In genomic region chr15:29821416-29822099, GRCh38 we compare ENCODE assay signal across 8 cellular contexts. TPM values are rescaled to one million over a fixed set of nuclear protein-coding genes. Genes with fewer than 3 reads are reported as not detected.
A peak's percentile ranks its signal among the peaks of the same experiment; 100 is the strongest.
DNase-seq lines count a peak whose midpoint lies in the region; ATAC-seq and TF ChIP-seq lines count a peak whose summit lies in the region.

No MANE protein-coding gene starts in this region.

- peak; percentile 35 for DNase-seq in NCI-H2029 (lab: John Stamatoyannopoulos, UW)
- no peak for DNase-seq in NCI-H2029 treated with DMSO at 0.1 percent for 48 hours (lab: John Stamatoyannopoulos, UW)
- DNase-seq in SK-MEL-5 (ENCODE audit: low read depth, low spot score): peak; percentile 59
- DNase-seq in right lobe of liver: peak; percentile 77 to 80 (median 79)
- peak; percentile 65 for DNase-seq in stimulated activated CD8-positive, alpha-beta memory T cell treated with anti-CD3 and anti-CD28 coated beads, Interleukin-4, amount 100 ng/mL, for 48 hours
- no peak for DNase-seq in effector memory CD8-positive, alpha-beta T cell

- no peak for TF ChIP-seq CTCF in right lobe of liver (IDR thresholded peaks at IDR 0.05)

- H3K36me3 ChIP-seq in duodenal mucosa (ENCODE audit: control insufficient read depth in 1 of 2, insufficient read depth in 2 of 2, low read length in 2 of 2) (no peaks in the 10 kb centered on the region), right lobe of liver (no peaks in the 10 kb centered on the region)

- intact Hi-C loops in right lobe of liver (cut with DNase I): no loop called here

- WGBS in right lobe of liver (ENCODE audit: insufficient coverage, low coverage, low lambda C conversion rate, missing lambda C conversion rate): 0% methylated on average over 17 of the region's 79 CpGs

- H3K36me3 Mint-ChIP-seq in effector memory CD8-positive, alpha-beta T cell (ENCODE audit: insufficient read depth): peaks cover 8% of the 10 kb centered on the region

- H3K4me3 ChIP-seq in duodenal mucosa (ENCODE audit: low read depth in 1 of 2, low read length in 2 of 2): peak overlapping the region; percentile 62 to 74
- peak overlapping the region; percentile 74 to 92 (median 78) for H3K4me3 ChIP-seq in right lobe of liver

- peak overlapping the region; percentile 94 for H3K27ac ChIP-seq in duodenal mucosa (ENCODE audit: low read depth, low read length)
- peak overlapping the region; percentile 86 to 98 (median 89) for H3K27ac ChIP-seq in right lobe of liver

- H3K27me3 ChIP-seq in duodenal mucosa (ENCODE audit: control insufficient read depth in 1 of 2, insufficient read depth in 2 of 2, low read length in 2 of 2): peaks cover 0 to 5% of the 10 kb centered on the region in 2 donors
- H3K27me3 ChIP-seq in right lobe of liver: no peaks in the 10 kb centered on the region

- H3K4me3 Mint-ChIP-seq in effector memory CD8-positive, alpha-beta T cell: no peak overlapping the region

- in situ Hi-C loops in SK-MEL-5 (cut with HindIII; ENCODE audit: low pct_unique_long_range_greater_than_20kb, low sequenced_read_pairs): no loop called here

- TF ChIP-seq POLR2A in right lobe of liver (IDR thresholded peaks at IDR 0.05): peak; percentile 23

- ATAC-seq in HG03354 (IDR thresholded peaks at IDR 0.05; ENCODE audit: poor library complexity, severe bottlenecking, unreplicated experiment): peak; percentile 76
- peak; percentile 58 to 76 (median 66) for ATAC-seq in right lobe of liver
- ATAC-seq in effector memory CD8-positive, alpha-beta T cell (replicated peaks): no peak

- H3K9me3 ChIP-seq in duodenal mucosa (ENCODE audit: control insufficient read depth in 1 of 2, low read length in 2 of 2) (no peaks in the 10 kb centered on the region), right lobe of liver (no peaks in the 10 kb centered on the region)

- H3K9ac ChIP-seq in duodenal mucosa (ENCODE audit: low read depth in 1 of 2, low read length in 2 of 2): peak overlapping the region; percentile 57 to 69

- H3K9me3 Mint-ChIP-seq in effector memory CD8-positive, alpha-beta T cell: peaks cover 5 to 6% of the 10 kb centered on the region in 2 donors

- H3K4me1 Mint-ChIP-seq in effector memory CD8-positive, alpha-beta T cell (ENCODE audit: low read depth in 2 of 2): peaks cover 4 to 9% of the 10 kb centered on the region in 2 donors

- H3K27ac Mint-ChIP-seq in effector memory CD8-positive, alpha-beta T cell: no peak overlapping the region

- peaks cover 11 to 37% of the 10 kb centered on the region in 2 donors for H3K27me3 Mint-ChIP-seq in effector memory CD8-positive, alpha-beta T cell

- H3K4me1 ChIP-seq in duodenal mucosa (ENCODE audit: control insufficient read depth in 1 of 2, insufficient read depth in 2 of 2, low read length in 2 of 2): peaks cover 5 to 7% of the 10 kb centered on the region in 2 donors
- H3K4me1 ChIP-seq in right lobe of liver: peaks cover 0 to 15% (median 5%) of the 10 kb centered on the region in 4 donors

RNA-seq across cellular contexts. Expression of gene TJP1, which starts 0.7 kb away (rescaled TPM):
- total RNA-seq in SK-MEL-5 (2014; rRNA removed; shearing (Covaris generic)): 19.5 and 21.7 TPM in 2 replicates
- 34.9 and 46.3 TPM in 2 replicates for polyA plus RNA-seq in SK-MEL-5 (2015; cell fraction: cytosol; rRNA removed)
- polyA plus RNA-seq in SK-MEL-5 (2015; cell fraction: nucleus; rRNA removed): 36.3 and 43.2 TPM in 2 replicates
- total RNA-seq in right lobe of liver: 10 to 100 TPM; 22.5 to 57.3 (median 35.9) TPM

Comparison
In these comparisons a context has a peak if more than half of its experiments do, and no peak if none do; other contexts are left out.
1. DNase-seq: peak in NCI-H2029 (single experiment), SK-MEL-5 (single experiment), right lobe of liver (3 of 3) and stimulated activated CD8-positive, alpha-beta memory T cell treated with anti-CD3 and anti-CD28 coated beads, Interleukin-4, amount 100 ng/mL, for 48 hours (single experiment); none in NCI-H2029 treated with DMSO at 0.1 percent for 48 hours (single experiment) and effector memory CD8-positive, alpha-beta T cell (0 of 3).